1 cellular context compared by ENCODE assay signal in genomic region chr6:33320315-33321181, GRCh38.
TF ChIP-seq lines count a peak whose summit lies in the region.

No MANE protein-coding gene starts in this region.

TF ChIP-seq in K562, 482 proteins besides CTCF, POLR2A, EP300 and RAD21 (continued from another document and continues in another):
- TF ChIP-seq MNT (conservative IDR thresholded peaks at IDR 0.05) (0 out of 4 replicates have a peak, but pooled peaks of 1 of the 2 experiments have one; percentile 36), MLLT1 (IDR thresholded peaks at IDR 0.05) (0 out of 4 replicates have a peak, but pooled peaks of 1 of the 2 experiments have one; percentile 52), CREB3L1 (IDR thresholded peaks at IDR 0.05; ENCODE audit: borderline replicate concordance, low read depth) (0 out of 2 replicates have a peak, but pooled peaks have one; percentile 27), NBN (IDR thresholded peaks at IDR 0.05; ENCODE audit: low read depth) (no peak), BCOR (IDR thresholded peaks at IDR 0.05) (no peak), SMARCE1 (IDR thresholded peaks at IDR 0.05) (peak; percentile 67), ZNF12 (CRISPR knock-in tag; IDR thresholded peaks at IDR 0.05) (no peak), ZNF561 (CRISPR knock-in tag; conservative IDR thresholded peaks at IDR 0.05) (no peak), GMEB1 (CRISPR knock-in tag; IDR thresholded peaks at IDR 0.05) (no peak), ETV5 (CRISPR knock-in tag; IDR thresholded peaks at IDR 0.05; ENCODE audit: low read depth) (no peak), PRDM10 (IDR thresholded peaks at IDR 0.05; ENCODE audit: partially characterized antibody) (no peak), RERE (CRISPR knock-in tag; IDR thresholded peaks at IDR 0.05; ENCODE audit: borderline replicate concordance) (no peak), HCFC1 (IDR thresholded peaks at IDR 0.05; ENCODE audit: low read depth, low read length) (no peak), CEBPG (CRISPR knock-in tag; IDR thresholded peaks at IDR 0.05) (peak; percentile 60), CEBPG (tag; conservative IDR thresholded peaks at IDR 0.05 in 1 of 2, IDR thresholded peaks at IDR 0.05 in 1 of 2) (peak; percentile 67 to 82), USF1 (CRISPR knock-in tag; IDR thresholded peaks at IDR 0.05) (peak; percentile 22; the same call in 1 of the 2 replicates), SRF (CRISPR knock-in tag; IDR thresholded peaks at IDR 0.05) (no peak), RBFOX2 (IDR thresholded peaks at IDR 0.05; ENCODE audit: low read depth, low read length) (peak; percentile 63), NR2C1 (IDR thresholded peaks at IDR 0.05) (no peak), NR2C1 (tag; IDR thresholded peaks at IDR 0.05) (peak; percentile 83), MED1 (CRISPR knock-in tag; IDR thresholded peaks at IDR 0.05; ENCODE audit: borderline replicate concordance) (no peak), CBX8 (IDR thresholded peaks at IDR 0.05; ENCODE audit: borderline replicate concordance, extremely low read depth, low read depth, low read length, poor library complexity, severe bottlenecking) (no peak), SP1 (CRISPR knock-in tag; IDR thresholded peaks at IDR 0.05) (peak; percentile 52; the same call in 1 of the 2 replicates), RNF2 (IDR thresholded peaks at IDR 0.05) (no peak), ZBTB33 (CRISPR knock-in tag; IDR thresholded peaks at IDR 0.05) (peak; percentile 100), SUPT5H (IDR thresholded peaks at IDR 0.05) (no peak; the same call in 1 of the 2 replicates), NFIC (IDR thresholded peaks at IDR 0.05) (peak; percentile 58), TAF15 (IDR thresholded peaks at IDR 0.05; ENCODE audit: low read depth, low read length) (no peak), ZNF274 (IDR thresholded peaks at IDR 0.05; ENCODE audit: borderline replicate concordance, low read depth, low read length) (no peak), CHD1 (IDR thresholded peaks at IDR 0.05; ENCODE audit: low read length) (peak; percentile 30), ZC3H4 (CRISPR knock-in tag; IDR thresholded peaks at IDR 0.05; ENCODE audit: borderline replicate concordance) (no peak), SMC3 (conservative IDR thresholded peaks at IDR 0.05; ENCODE audit: insufficient read depth, low read depth, low read length) (no peak), GATA2 (CRISPR knock-in tag; IDR thresholded peaks at IDR 0.05) (peak; percentile 20; the same call in 1 of the 2 replicates), TRIM25 (IDR thresholded peaks at IDR 0.05; ENCODE audit: borderline replicate concordance) (no peak), HDGF (IDR thresholded peaks at IDR 0.05) (no peak), ZBTB8A (IDR thresholded peaks at IDR 0.05; ENCODE audit: partially characterized antibody) (no peak), HDAC2 (IDR thresholded peaks at IDR 0.05) (peak; percentile 20; the same call in 1 of the 2 replicates), SMAD2 (IDR thresholded peaks at IDR 0.05; ENCODE audit: low read depth, low read length) (no peak), CGGBP1 (CRISPR knock-in tag; IDR thresholded peaks at IDR 0.05) (no peak), ZNF354B (CRISPR knock-in tag; IDR thresholded peaks at IDR 0.05) (no peak), MTA3 (IDR thresholded peaks at IDR 0.05; ENCODE audit: borderline replicate concordance) (no peak), BACH1 (tag; IDR thresholded peaks at IDR 0.05) (peak; percentile 50; the same call in 1 of the 2 replicates), PHF8 (IDR thresholded peaks at IDR 0.05; ENCODE audit: borderline replicate concordance, low read length) (no peak; the same call in 1 of the 2 replicates)
